9 cellular contexts compared by ENCODE assay signal in genomic region chr20:58888521-58889333, GRCh38. TPM values are rescaled to one million over a fixed set of nuclear protein-coding genes. Genes with fewer than 3 reads are reported as not detected.
DNase-seq lines count a peak whose midpoint lies in the region; ATAC-seq lines count a peak whose summit lies in the region.
"Had no signal": no experiment of that assay in that cellular context is flagged by ENCODE, and none has a peak within 500 bp of the region (broad histone marks: within the 10 kb centered on the region; RNA-seq: fewer than 3 reads in every experiment).

No MANE protein-coding gene starts in this region.

- peak overlapping the region in 1 of 2 experiments; percentile 71 for H2BK12ac ChIP-seq in mesenchymal stem cell (ENCODE audit: low read length in 2 of 2)

- peak overlapping the region; percentile 35 to 63 for H3K4ac ChIP-seq in mesenchymal stem cell (ENCODE audit: low read depth in 1 of 2, low read length in 2 of 2)

- H3K14ac ChIP-seq in mesenchymal stem cell (ENCODE audit: low read length in 2 of 2), result peak overlapping the region in 1 of 2 experiments; percentile 72

- H3K9ac ChIP-seq in mesenchymal stem cell (ENCODE audit: low read length), result peak overlapping the region; percentile 89

- no peak overlapping the region for H2BK15ac ChIP-seq in mesenchymal stem cell (ENCODE audit: low read depth, poor library complexity, severe bottlenecking)

- peak overlapping the region; percentile 19 to 73 for H3K18ac ChIP-seq in mesenchymal stem cell (ENCODE audit: low read depth in 1 of 2, low read length in 2 of 2)

- H2BK120ac ChIP-seq in mesenchymal stem cell (ENCODE audit: low read depth, low read length), result peak overlapping the region; percentile 89

- ATAC-seq in HG03159 (IDR thresholded peaks at IDR 0.05; ENCODE audit: unreplicated experiment), result peak; percentile 39
- ATAC-seq in effector memory CD8-positive, alpha-beta T cell (replicated peaks), result peak; percentile 60
- ATAC-seq: A549 had no signal

- peak overlapping the region; percentile 76 to 85 for H3K4me3 Mint-ChIP-seq in effector memory CD8-positive, alpha-beta T cell

- peak overlapping the region; percentile 84 to 96 for H3K4me3 ChIP-seq in mesenchymal stem cell (ENCODE audit: insufficient read depth in 1 of 2, low read depth in 1 of 2, low read length in 2 of 2)
- H3K4me3 ChIP-seq: A549 had no signal

- H3K23ac ChIP-seq in mesenchymal stem cell (ENCODE audit: low read length in 2 of 2), result peak overlapping the region in 1 of 2 experiments; percentile 76

- no peak overlapping the region for H2BK5ac ChIP-seq in mesenchymal stem cell (ENCODE audit: low read depth, low read length, poor library complexity, severe bottlenecking)

- no peak overlapping the region for H3K27ac ChIP-seq in mesenchymal stem cell (ENCODE audit: low read length, poor library complexity, severe bottlenecking)
- H3K27ac ChIP-seq: A549 had no signal

- no peaks in the 10 kb centered on the region for H3K9me3 Mint-ChIP-seq in effector memory CD8-positive, alpha-beta T cell

- 21% methylated on average over 89 of the region's 101 CpGs for WGBS in mesenchymal stem cell

- H3K27me3 Mint-ChIP-seq in effector memory CD8-positive, alpha-beta T cell, result no peaks in the 10 kb centered on the region

- H3K27me3 ChIP-seq in mesenchymal stem cell (ENCODE audit: control insufficient read depth in 1 of 2, insufficient read depth in 1 of 2, low read length in 2 of 2), result no peaks in the 10 kb centered on the region

- peak overlapping the region; percentile 95 for H4K8ac ChIP-seq in mesenchymal stem cell (ENCODE audit: low read length)

- H4K91ac ChIP-seq in mesenchymal stem cell (ENCODE audit: low read length), result peak overlapping the region; percentile 61

- H3K4me2 ChIP-seq in mesenchymal stem cell (ENCODE audit: low read length, poor library complexity, severe bottlenecking), result peak overlapping the region; percentile 98
- H3K4me2 ChIP-seq: A549 had no signal

- peaks cover 15% of the 10 kb centered on the region for H3K4me1 ChIP-seq in mesenchymal stem cell (ENCODE audit: control insufficient read depth, insufficient read depth, low read depth, low read length)

- DNase-seq in NCI-H524 (lab: John Stamatoyannopoulos, UW) (peak; percentile 55 to 78), NCI-H524 treated with DMSO at 0.1 percent for 48 hours (lab: John Stamatoyannopoulos, UW) (no peak), NCI-H526 (lab: John Stamatoyannopoulos, UW) (peak; percentile 44 to 88), mesenchymal stem cell (peak; percentile 83)
- DNase-seq in activated CD8-positive, alpha-beta memory T cell treated with anti-CD3 and anti-CD28 coated beads for 1 hour (ENCODE audit: extremely low read depth in 1 of 2, low read depth in 1 of 2), result peak; percentile 68 to 73
- DNase-seq in effector memory CD8-positive, alpha-beta T cell, result peak; percentile 70 to 79 (median 76)
- DNase-seq in stimulated activated CD8-positive, alpha-beta memory T cell treated with anti-CD3 and anti-CD28 coated beads, Interleukin-15, amount 100 ng/mL, for 1 hour (ENCODE audit: low read depth), result peak; percentile 58

- peaks cover 0 to 4% of the 10 kb centered on the region in 2 experiments for H3K36me3 ChIP-seq in mesenchymal stem cell (ENCODE audit: control insufficient read depth in 1 of 2, insufficient read depth in 2 of 2, low read depth in 1 of 2, low read length in 2 of 2)

- peak overlapping the region; percentile 81 to 94 for H3K27ac Mint-ChIP-seq in effector memory CD8-positive, alpha-beta T cell

- H3K79me1 ChIP-seq in mesenchymal stem cell (replicated peaks; ENCODE audit: low read length, poor library complexity, severe bottlenecking), result peaks cover 8% of the 10 kb centered on the region

- peak overlapping the region; percentile 87 for H2AFZ ChIP-seq in mesenchymal stem cell (ENCODE audit: low read depth, low read length)

- no peaks in the 10 kb centered on the region for H3K9me3 ChIP-seq in mesenchymal stem cell (ENCODE audit: control insufficient read depth, low read length)
- H3K9me3 ChIP-seq: A549 had no signal

- peaks cover 41% of the 10 kb centered on the region for H3K36me3 Mint-ChIP-seq in effector memory CD8-positive, alpha-beta T cell (ENCODE audit: insufficient read depth)

- peaks cover 7 to 15% of the 10 kb centered on the region in 2 donors for H3K4me1 Mint-ChIP-seq in effector memory CD8-positive, alpha-beta T cell (ENCODE audit: low read depth in 2 of 2)

- H2AK5ac ChIP-seq in mesenchymal stem cell (ENCODE audit: low read length, severe bottlenecking), result no peak overlapping the region

RNA-seq across cellular contexts. Expression of gene GNAS, which starts 36.2 kb away (rescaled TPM):
- 1,046 TPM for polyA plus RNA-seq in mesenchymal stem cell (2013, experiment 1 of 2)
- polyA plus RNA-seq in mesenchymal stem cell (2013, experiment 2 of 2), result 1,042 TPM

RNA-seq across cellular contexts. Expression of gene GNAS-AS1, which starts 38.0 kb away (rescaled TPM):
- polyA plus RNA-seq in mesenchymal stem cell (2013, experiment 1 of 2), result 0.26 TPM
- polyA plus RNA-seq in mesenchymal stem cell (2013, experiment 2 of 2), result 0.26 TPM
- polyA plus RNA-seq: A549 had no signal
